Comparison of ENCODE assay signal across 15 cellular contexts in genomic region chr2:70920367-70920715, GRCh38. TPM values are rescaled to one million over a fixed set of nuclear protein-coding genes. Genes with fewer than 3 reads are reported as not detected.
"Had no signal": no experiment of that assay in that cellular context is flagged by ENCODE, and none has a peak within 500 bp of the region (broad histone marks: within the 10 kb centered on the region; RNA-seq: fewer than 3 reads in every experiment).

No MANE protein-coding gene starts in this region.

- H3K27ac ChIP-seq: cardiac muscle cell, gastrocnemius medialis, left lung, tibial artery, vagina, VCaP had no signal

- H3K4me1 ChIP-seq: gastrocnemius medialis, left lung, tibial artery, vagina had no signal

- DNase-seq: activated gamma-delta T cell, occipital lobe had no signal

- H3K36me3 ChIP-seq: cardiac muscle cell, gastrocnemius medialis, left lung, tibial artery, vagina had no signal

- H3K27me3 ChIP-seq: vagina had no signal

- H3K9me3 ChIP-seq: gastrocnemius medialis, left lung, tibial artery, vagina had no signal

- H3K4me3 ChIP-seq: cardiac muscle cell, gastrocnemius medialis, left lung, tibial artery, vagina had no signal

RNA-seq across cellular contexts. Expression of gene ATP6V1B1, which starts 15.4 kb away (rescaled TPM):
- total RNA-seq: activated CD4-positive, alpha-beta T cell treated with anti-CD3 and anti-CD28 coated beads for 36 hours; activated T-cell treated with anti-CD3 and anti-CD28 coated beads, Interleukin-2, amount 50 U/mL, for 4 hours; kidney epithelial cell; lung microvascular endothelial cell; occipital lobe; progenitor cell of endocrine pancreas; T-helper 17 cell; vagina had no signal
- polyA plus RNA-seq: cardiac muscle cell had no signal

RNA-seq across cellular contexts. Expression of gene VAX2, which starts 20.0 kb away (rescaled TPM):
- total RNA-seq: activated CD4-positive, alpha-beta T cell treated with anti-CD3 and anti-CD28 coated beads for 36 hours; cardiac muscle cell; kidney epithelial cell; lung microvascular endothelial cell; progenitor cell of endocrine pancreas; T-helper 17 cell; vagina had no signal
- polyA plus RNA-seq: cardiac muscle cell had no signal

RNA-seq across cellular contexts. Expression of gene ANKRD53, which starts 58.1 kb away (rescaled TPM):
- total RNA-seq: activated T-cell treated with anti-CD3 and anti-CD28 coated beads, Interleukin-2, amount 50 U/mL, for 4 hours had no signal
- polyA plus RNA-seq: neural cell had no signal
